In genomic region chr11:128412847-128413791, GRCh38 we compare ENCODE assay signal across 10 cellular contexts.
DNase-seq lines count a peak whose midpoint lies in the region; ATAC-seq and TF ChIP-seq lines count a peak whose summit lies in the region.
"Had no signal": no experiment of that assay in that cellular context is flagged by ENCODE, and none has a peak within 500 bp of the region (broad histone marks: within the 10 kb centered on the region; RNA-seq: fewer than 3 reads in every experiment).

No MANE protein-coding gene starts in this region.

- DNase-seq in iris pigment epithelial cell (ENCODE audit: low read depth) (peak; percentile 40), posterior cingulate gyrus (no peak), erythroblast (lab: John Stamatoyannopoulos, UW) (no peak), NCI-H2227 (lab: John Stamatoyannopoulos, UW; ENCODE audit: unreplicated experiment) (no peak)
- DNase-seq: activated CD4-positive, alpha-beta T cell treated with anti-CD3 and anti-CD28 coated beads for 4 hours; effector CD4-positive, alpha-beta T cell had no signal

- intact Hi-C loops in posterior cingulate gyrus (cut with DNase I), result no loop called here

- ATAC-seq in GM21447 (IDR thresholded peaks at IDR 0.05; ENCODE audit: unreplicated experiment), result peak; percentile 86
- peak; percentile 62 for ATAC-seq in HG03280 (IDR thresholded peaks at IDR 0.05; ENCODE audit: unreplicated experiment)
- ATAC-seq in esophagus mucosa, result no peak

- peak; percentile 46 for TF ChIP-seq POLR2A in GM18526 (IDR thresholded peaks at IDR 0.05; ENCODE audit: extremely low read depth, insufficient read length)
- TF ChIP-seq POLR2A in erythroblast (IDR thresholded peaks at IDR 0.05; ENCODE audit: low read length), result no peak
